Comparison of ENCODE assay signal across 8 cellular contexts in the genomic region with DNA sequence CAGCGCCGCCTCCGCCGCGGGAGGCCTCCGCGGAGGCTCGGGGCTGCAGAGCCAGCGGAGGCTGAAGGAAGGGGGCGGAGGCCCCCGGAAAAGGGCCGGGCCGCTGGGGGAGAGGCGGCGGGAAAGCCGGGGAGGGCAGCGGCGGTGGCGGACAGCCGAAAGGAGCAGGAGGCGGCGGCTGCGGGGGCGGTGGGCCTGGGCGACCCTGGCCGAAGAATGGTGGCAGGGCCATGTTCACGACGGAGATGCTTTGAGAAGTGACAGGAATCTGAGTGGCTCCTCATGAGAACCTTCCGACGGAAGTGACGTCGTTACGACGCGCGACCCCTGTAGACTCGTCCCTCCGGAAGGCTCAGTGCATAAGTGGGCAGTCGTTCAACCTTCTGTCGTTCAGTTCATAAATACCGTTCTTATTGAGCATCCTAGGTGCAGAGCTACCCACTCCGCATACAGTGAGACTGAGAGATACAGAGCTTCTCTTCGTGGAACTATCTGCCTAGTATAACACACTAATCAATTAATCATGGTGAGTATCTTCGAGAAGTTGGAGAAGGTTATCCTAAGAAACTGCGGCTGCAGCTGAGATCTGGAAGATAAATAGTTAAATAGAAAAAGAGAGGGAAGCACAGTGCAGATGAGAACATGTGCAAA. TPM values are rescaled to one million over a fixed set of nuclear protein-coding genes. Genes with fewer than 3 reads are reported as not detected.
DNase-seq lines count a peak whose midpoint lies in the region; ATAC-seq, FAIRE-seq and TF ChIP-seq lines count a peak whose summit lies in the region.

A gene with protein sequence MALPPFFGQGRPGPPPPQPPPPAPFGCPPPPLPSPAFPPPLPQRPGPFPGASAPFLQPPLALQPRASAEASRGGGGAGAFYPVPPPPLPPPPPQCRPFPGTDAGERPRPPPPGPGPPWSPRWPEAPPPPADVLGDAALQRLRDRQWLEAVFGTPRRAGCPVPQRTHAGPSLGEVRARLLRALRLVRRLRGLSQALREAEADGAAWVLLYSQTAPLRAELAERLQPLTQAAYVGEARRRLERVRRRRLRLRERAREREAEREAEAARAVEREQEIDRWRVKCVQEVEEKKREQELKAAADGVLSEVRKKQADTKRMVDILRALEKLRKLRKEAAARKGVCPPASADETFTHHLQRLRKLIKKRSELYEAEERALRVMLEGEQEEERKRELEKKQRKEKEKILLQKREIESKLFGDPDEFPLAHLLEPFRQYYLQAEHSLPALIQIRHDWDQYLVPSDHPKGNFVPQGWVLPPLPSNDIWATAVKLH (minus strand): TSS at position 259 of the 651 bp plus-strand sequence. CDS start 27 bp downstream, at position 232.

- peak; percentile 93 for DNase-seq in AG08395 (ENCODE audit: low spot score)
- DNase-seq in NCI-H446 (lab: John Stamatoyannopoulos, UW) = peak; percentile 80 to 87
- peak; percentile 98 for DNase-seq in cerebellar cortex (ENCODE audit: low spot score)
- DNase-seq in keratinocyte (ENCODE audit: low read depth, low spot score) = peak; percentile 52
- DNase-seq in stimulated activated CD4-positive, alpha-beta T cell treated with anti-CD3 and anti-CD28 coated beads, Interleukin-15, amount 100 ng/mL, for 1 hour (ENCODE audit: low read depth in 1 of 2, low spot score in 1 of 2) = peak; percentile 44 to 55

- dilution Hi-C loops in keratinocyte (cut with MboI; ENCODE audit: extremely low pct_ligation_motif_present, low sequenced_read_pairs) = no loop called here

- peak; percentile 85 for FAIRE-seq in keratinocyte (lab: Jason Lieb, UNC)

- peaks cover 9% of the 10 kb centered on the region for H3K4me1 ChIP-seq in keratinocyte (ENCODE audit: control insufficient read depth, extremely low read depth, insufficient read depth, low read length)

- peaks cover 2% of the 10 kb centered on the region for H3K9me1 ChIP-seq in keratinocyte (ENCODE audit: control insufficient read depth, extremely low read depth, insufficient read depth, low read length)

- H3K9ac ChIP-seq in keratinocyte (ENCODE audit: control insufficient read depth, extremely low read depth, insufficient read depth, low read length) = peak within 1 kb of the TSS; percentile 74

- peak; percentile 77 for ATAC-seq in HG03280 (IDR thresholded peaks at IDR 0.05; ENCODE audit: unreplicated experiment)
- ATAC-seq in activated CD4-positive, CD25-positive, alpha-beta regulatory T cell treated with anti-CD3 and anti-CD28 coated beads, Interleukin-2, amount 50 U/mL, for 24 hours = peak; percentile 98

- H4K20me1 ChIP-seq in keratinocyte (ENCODE audit: control insufficient read depth, extremely low read depth, insufficient read depth, low read length) = no peaks in the 10 kb centered on the region

- H3K4me2 ChIP-seq in keratinocyte (ENCODE audit: control insufficient read depth, extremely low read depth, insufficient read depth, low read depth, low read length) = peak within 1 kb of the TSS; percentile 96

- no peaks in the 10 kb centered on the region for H3K9me3 ChIP-seq in keratinocyte (ENCODE audit: control insufficient read depth, low read depth, low read length)

- TF ChIP-seq POLR2A in GM18951 (IDR thresholded peaks at IDR 0.05; ENCODE audit: extremely low read depth, insufficient read depth, insufficient read length) = peak; percentile 92

- TF ChIP-seq CTCF in keratinocyte (optimal IDR thresholded peaks at IDR 0.05 in 1 of 3, IDR thresholded peaks at IDR 0.05 in 1 of 3, conservative IDR thresholded peaks at IDR 0.05 in 1 of 3; ENCODE audit: extremely low read depth in 1 of 3, insufficient read depth in 2 of 3, low read length in 3 of 3) = no peak

- in situ Hi-C loops in GM18951 (cut with MboI; ENCODE audit: low sequenced_read_pairs, unreplicated experiment) = no loop called here

- peaks cover 13 to 18% of the 10 kb centered on the region in 2 experiments for H3K36me3 ChIP-seq in keratinocyte (ENCODE audit: control insufficient read depth in 2 of 2, extremely low read depth in 1 of 2, insufficient read depth in 2 of 2, low read length in 2 of 2)

- peak within 1 kb of the TSS; percentile 55 for H3K27ac ChIP-seq in keratinocyte (ENCODE audit: control insufficient read depth, insufficient read depth, low read length)

- H3K27me3 ChIP-seq in keratinocyte (ENCODE audit: control insufficient read depth, extremely low read depth, insufficient read depth, low read length) = no peaks in the 10 kb centered on the region

- H2AFZ ChIP-seq in keratinocyte (ENCODE audit: control insufficient read depth, low read length) = peak within 1 kb of the TSS; percentile 100

- H3K4me3 ChIP-seq in keratinocyte (ENCODE audit: control insufficient read depth in 2 of 3, extremely low read depth in 1 of 3, insufficient read depth in 2 of 3, low read depth in 1 of 3, low read length in 3 of 3) = peak within 1 kb of the TSS; percentile 69 to 97 (median 74)

- peaks cover 25% of the 10 kb centered on the region for H3K79me2 ChIP-seq in keratinocyte (ENCODE audit: control insufficient read depth, insufficient read depth, low read length)

RNA-seq across cellular contexts. Expression of the gene that starts here (rescaled TPM):
- 12.2 to 17.2 TPM (median 15.8 TPM) in 3 replicates for polyA plus RNA-seq in keratinocyte
- polyA plus RNA-seq in keratinocyte (2011; ENCODE audit: low read depth) = 18.2 TPM
- polyA plus RNA-seq in keratinocyte (2011; cell fraction: cytosol; rRNA removed) = 10.5 and 13.1 TPM in 2 replicates
- 19.9 and 20.2 TPM in 2 replicates for polyA plus RNA-seq in keratinocyte (2011; cell fraction: nucleus; rRNA removed)
- 11.2 and 11.6 TPM in 2 replicates for polyA plus RNA-seq in keratinocyte (2012; ENCODE audit: low replicate concordance)
- 8.0 to 48.0 TPM (median 9.3 TPM) in 3 replicates for polyA minus RNA-seq in keratinocyte
- polyA minus RNA-seq in keratinocyte (2011; cell fraction: cytosol; rRNA and poly(A)+ RNA removed) = 12.5 TPM
- polyA minus RNA-seq in keratinocyte (2011; cell fraction: nucleus; rRNA and poly(A)+ RNA removed) = 7.5 and 11.0 TPM in 2 replicates

Comparison
In these comparisons a context has a peak if more than half of its experiments do, and no peak if none do; other contexts are left out.
1. Peak in every context shown above with its lines: DNase-seq, ATAC-seq, H3K4me3 ChIP-seq and H3K27ac ChIP-seq.